In genomic region chr6:159002432-159003160, GRCh38 we compare ENCODE assay signal across 16 cellular contexts. TPM values are rescaled to one million over a fixed set of nuclear protein-coding genes. Genes with fewer than 3 reads are reported as not detected.
A peak's percentile ranks its signal among the peaks of the same experiment; 100 is the strongest.
DNase-seq lines count a peak whose midpoint lies in the region; ATAC-seq, FAIRE-seq and TF ChIP-seq lines count a peak whose summit lies in the region.
"Had no signal": no experiment of that assay in that cellular context is flagged by ENCODE, and none has a peak within 500 bp of the region (broad histone marks: within the 10 kb centered on the region; RNA-seq: fewer than 3 reads in every experiment).

No MANE protein-coding gene starts in this region.

- peaks cover 11% of the 10 kb centered on the region for H3K4me1 ChIP-seq in endothelial cell of umbilical vein (ENCODE audit: control insufficient read depth, extremely low read depth, insufficient read depth, low read length)
- H3K4me1 ChIP-seq in trophoblast cell (ENCODE audit: control insufficient read depth in 1 of 2, insufficient read depth in 2 of 2, low read length in 2 of 2), result peaks cover 5 to 6% of the 10 kb centered on the region in 2 experiments

- no peak for TF ChIP-seq CTCF in endothelial cell of umbilical vein (IDR thresholded peaks at IDR 0.05; ENCODE audit: extremely low read depth in 1 of 2, insufficient read depth in 1 of 2, low read depth in 1 of 2, low read length in 2 of 2)

- H3K9me1 ChIP-seq in endothelial cell of umbilical vein (replicated peaks; ENCODE audit: control insufficient read depth, extremely low read depth, insufficient read depth, low read length), result no peaks in the 10 kb centered on the region

- no peak overlapping the region for H3K4ac ChIP-seq in trophoblast cell (ENCODE audit: low read depth, low read length)

- H3K9me3 ChIP-seq in endothelial cell of umbilical vein (replicated peaks; ENCODE audit: control insufficient read depth, insufficient read depth, low read length) (no peaks in the 10 kb centered on the region), trophoblast cell (ENCODE audit: insufficient read depth, low read depth, low read length) (no peaks in the 10 kb centered on the region)
- H3K9me3 ChIP-seq: gastrocnemius medialis, right lobe of liver had no signal

- H4K20me1 ChIP-seq in endothelial cell of umbilical vein (replicated peaks; ENCODE audit: control insufficient read depth, extremely low read depth, insufficient read depth, low read length), result no peaks in the 10 kb centered on the region

- H3K4me3 ChIP-seq in endothelial cell of umbilical vein (replicated peaks in 1 of 3; ENCODE audit: insufficient read depth in 1 of 3, low read depth in 1 of 3, low read length in 3 of 3) (no peak overlapping the region), trophoblast cell (ENCODE audit: low read depth, low read length) (no peak overlapping the region)
- H3K4me3 ChIP-seq: gastrocnemius medialis, right lobe of liver had no signal

- peaks cover 8% of the 10 kb centered on the region for H3K79me1 ChIP-seq in trophoblast cell (ENCODE audit: low read length)

- H4K91ac ChIP-seq in trophoblast cell (ENCODE audit: low read depth, low read length), result no peak overlapping the region

- H2BK12ac ChIP-seq in trophoblast cell (ENCODE audit: low read length), result peak overlapping the region; percentile 79

- no peak overlapping the region for H3K14ac ChIP-seq in trophoblast cell (ENCODE audit: low read length)

- peak overlapping the region; percentile 28 for H4K12ac ChIP-seq in trophoblast cell (ENCODE audit: low read depth, low read length)

- CTCF ChIA-PET in endothelial cell of umbilical vein (lab: Charles Lee), result interaction anchor here (1.3 kb wide), 1 partner anchor 132 kb away, joined by 4 read pairs; no protein-coding TSS in a partner anchor

- no peak for ATAC-seq in HG03095 (IDR thresholded peaks at IDR 0.05; ENCODE audit: unreplicated experiment)
- ATAC-seq: activated naive CD8-positive, alpha-beta T cell treated with anti-CD3 and anti-CD28 coated beads, Interleukin-2, amount 50 U/mL, for 24 hours; left cardiac atrium; right lobe of liver; Right ventricle myocardium inferior had no signal

- H3K79me2 ChIP-seq in endothelial cell of umbilical vein (ENCODE audit: control insufficient read depth, insufficient read depth, low read length) (no peaks in the 10 kb centered on the region), trophoblast cell (ENCODE audit: control insufficient read depth, insufficient read depth, low read length, poor library complexity) (peaks cover 5% of the 10 kb centered on the region)

- dilution Hi-C loops in endothelial cell of umbilical vein (cut with MboI; ENCODE audit: extremely low pct_ligation_motif_present, low sequenced_read_pairs), result no loop called here

- intact Hi-C loops in endothelial cell of umbilical vein (cut with micrococcal nuclease), result no loop called here

- TF ChIP-seq POLR2A in endothelial cell of umbilical vein (IDR thresholded peaks at IDR 0.05; ENCODE audit: low read depth, low read length), result no peak

- H2BK5ac ChIP-seq in trophoblast cell (ENCODE audit: low read depth, low read length, poor library complexity), result no peak overlapping the region

- no peak overlapping the region for H3K23ac ChIP-seq in trophoblast cell (ENCODE audit: low read length)

- H3K27ac ChIP-seq in endothelial cell of umbilical vein (ENCODE audit: insufficient read depth, low read depth, low read length), result no peak overlapping the region
- H3K27ac ChIP-seq in trophoblast cell (ENCODE audit: low read depth, low read length), result no peak overlapping the region
- H3K27ac ChIP-seq: HL-60, right lobe of liver had no signal

- no peak for FAIRE-seq in endothelial cell of umbilical vein (lab: Jason Lieb, UNC)
- FAIRE-seq: TTC549 had no signal

- peak overlapping the region; percentile 34 for H2AFZ ChIP-seq in endothelial cell of umbilical vein (ENCODE audit: low read depth, low read length)
- no peak overlapping the region for H2AFZ ChIP-seq in trophoblast cell (ENCODE audit: insufficient read depth, low read length, poor library complexity)

- no TSS peak for BruUV-seq in endothelial cell of umbilical vein (replicated peaks; lab: Mats Ljungman, UMichigan)

- H3K18ac ChIP-seq in trophoblast cell (ENCODE audit: low read length), result no peak overlapping the region

- H2AK5ac ChIP-seq in trophoblast cell (ENCODE audit: low read length), result peak overlapping the region; percentile 91

- H3K36me3 ChIP-seq in endothelial cell of umbilical vein (ENCODE audit: control insufficient read depth in 2 of 2, extremely low read depth in 1 of 2, insufficient read depth in 2 of 2, low read length in 2 of 2) (no peaks in the 10 kb centered on the region), trophoblast cell (ENCODE audit: control insufficient read depth in 1 of 2, insufficient read depth in 2 of 2, low read length in 2 of 2) (no peaks in the 10 kb centered on the region)
- H3K36me3 ChIP-seq: gastrocnemius medialis, right lobe of liver had no signal

- POLR2A ChIA-PET in endothelial cell of umbilical vein (lab: Charles Lee), result no interaction called here

- H3K4me2 ChIP-seq in endothelial cell of umbilical vein (ENCODE audit: insufficient read depth, low read length), result no peak overlapping the region
- H3K4me2 ChIP-seq in trophoblast cell (ENCODE audit: low read length), result no peak overlapping the region

- H3K27me3 ChIP-seq in endothelial cell of umbilical vein (ENCODE audit: control insufficient read depth in 2 of 2, insufficient read depth in 2 of 2, low read length in 2 of 2), result no peaks in the 10 kb centered on the region
- no peaks in the 10 kb centered on the region for H3K27me3 ChIP-seq in trophoblast cell (ENCODE audit: insufficient read depth, low read length)
- H3K27me3 ChIP-seq: gastrocnemius medialis, right lobe of liver had no signal

- DNase-seq in GM03348 (ENCODE audit: low spot score) (peak; percentile 51), LoVo (ENCODE audit: low spot score) (peak; percentile 10), endothelial cell of umbilical vein (ENCODE audit: low read depth, low spot score) (no peak), trophoblast cell (peak; percentile 24 to 65), hippocampal formation (lab: John Stamatoyannopoulos, UW) (no peak)
- DNase-seq in activated CD4-positive, alpha-beta T cell treated with anti-CD3 and anti-CD28 coated beads for 4 hours, result no peak
- DNase-seq: activated naive CD8-positive, alpha-beta T cell treated with anti-CD3 and anti-CD28 coated beads, Interleukin-2, amount 50 U/mL, for 24 hours; cortex of kidney; gastrocnemius medialis; left cardiac atrium; NCI-H526 treated with DMSO at 0.1 percent for 48 hours; right lobe of liver had no signal

- H3K9ac ChIP-seq in endothelial cell of umbilical vein (replicated peaks; ENCODE audit: extremely low read depth, insufficient read depth, low read length), result no peak overlapping the region
- no peak overlapping the region for H3K9ac ChIP-seq in trophoblast cell (ENCODE audit: low read length)

- H2BK120ac ChIP-seq in trophoblast cell (ENCODE audit: insufficient read depth, low read length, poor library complexity), result no peak overlapping the region

- peak overlapping the region; percentile 66 for H4K8ac ChIP-seq in trophoblast cell (ENCODE audit: low read depth, low read length)

- no CpG with 5 or more reads among the region's 12 CpGs for WGBS in trophoblast cell (ENCODE audit: extremely low coverage, insufficient coverage, insufficient read length)

TF ChIP-seq in endothelial cell of umbilical vein, 7 proteins besides CTCF, POLR2A, EP300 and RAD21:
- TF ChIP-seq EZH2 (IDR thresholded peaks at IDR 0.05; ENCODE audit: borderline replicate concordance, low read depth, low read length, severe bottlenecking) (no peak), GATA2 (IDR thresholded peaks at IDR 0.05; ENCODE audit: insufficient read depth, insufficient read length, low read depth, low read length) (no peak), JUN (IDR thresholded peaks at IDR 0.05; ENCODE audit: borderline replicate concordance, insufficient read depth, insufficient read length, low read depth) (no peak), MAX (IDR thresholded peaks at IDR 0.05; ENCODE audit: insufficient read depth, insufficient read length) (no peak), POLR2AphosphoS5 (IDR thresholded peaks at IDR 0.05; ENCODE audit: insufficient read depth, low read depth, low read length) (no peak), FOS (IDR thresholded peaks at IDR 0.05; ENCODE audit: borderline replicate concordance, insufficient read depth, low read length) (no peak), MYC (IDR thresholded peaks at IDR 0.05; ENCODE audit: low read depth, low read length) (no peak)

RNA-seq across cellular contexts. Expression of gene RSPH3, which starts 2.6 kb away (rescaled TPM):
- total RNA-seq in endothelial cell of umbilical vein, result 3.0 and 3.3 TPM in 2 replicates
- polyA plus RNA-seq in endothelial cell of umbilical vein, result 0.66 and 1.1 TPM in 2 replicates
- polyA plus RNA-seq in endothelial cell of umbilical vein (2011; cell fraction: cytosol; rRNA removed), result 0.50 and 0.61 TPM in 2 replicates
- 0.74 and 1.1 TPM in 2 replicates for polyA plus RNA-seq in endothelial cell of umbilical vein (2011; cell fraction: nucleus; rRNA removed)
- polyA plus RNA-seq in endothelial cell of umbilical vein (2012), result 1.5 and 1.8 TPM in 2 replicates
- 0.73 and 1.7 TPM in 2 replicates for polyA minus RNA-seq in endothelial cell of umbilical vein
- 3.7 TPM for polyA minus RNA-seq in endothelial cell of umbilical vein (2011; cell fraction: cytosol; rRNA and poly(A)+ RNA removed)
- polyA minus RNA-seq in endothelial cell of umbilical vein (2011; cell fraction: nucleus; rRNA and poly(A)+ RNA removed), result 0.67 and 1.1 TPM in 2 replicates
- 4.8 and 4.9 TPM in 2 replicates for polyA plus RNA-seq in trophoblast cell (2013)

RNA-seq across cellular contexts. Expression of gene TAGAP, which starts 42.2 kb away (rescaled TPM):
- not detected in 2 replicates for total RNA-seq in endothelial cell of umbilical vein
- not detected in 2 replicates for polyA plus RNA-seq in endothelial cell of umbilical vein
- 0.03 TPM in 1 of 2 replicates, not detected in the other for polyA plus RNA-seq in endothelial cell of umbilical vein (2011; cell fraction: cytosol; rRNA removed)
- 0.03 TPM in 1 of 2 replicates, not detected in the other for polyA plus RNA-seq in endothelial cell of umbilical vein (2011; cell fraction: nucleus; rRNA removed)
- not detected in 2 replicates for polyA plus RNA-seq in endothelial cell of umbilical vein (2012)
- not detected in 2 replicates for polyA minus RNA-seq in endothelial cell of umbilical vein
- polyA minus RNA-seq in endothelial cell of umbilical vein (2011; cell fraction: cytosol; rRNA and poly(A)+ RNA removed), result not detected
- not detected in 2 replicates for polyA minus RNA-seq in endothelial cell of umbilical vein (2011; cell fraction: nucleus; rRNA and poly(A)+ RNA removed)
- not detected in 2 replicates for polyA plus RNA-seq in trophoblast cell (2013)

Comparison
In these comparisons a context has a peak if more than half of its experiments do, and no peak if none do; other contexts are left out.
1. DNase-seq: peak in GM03348 (single experiment), LoVo (single experiment) and trophoblast cell (2 of 2); none in endothelial cell of umbilical vein (single experiment), activated CD4-positive, alpha-beta T cell treated with anti-CD3 and anti-CD28 coated beads for 4 hours (0 of 2) and hippocampal formation (0 of 2).